1 cellular context compared by ENCODE assay signal in the genomic region with DNA sequence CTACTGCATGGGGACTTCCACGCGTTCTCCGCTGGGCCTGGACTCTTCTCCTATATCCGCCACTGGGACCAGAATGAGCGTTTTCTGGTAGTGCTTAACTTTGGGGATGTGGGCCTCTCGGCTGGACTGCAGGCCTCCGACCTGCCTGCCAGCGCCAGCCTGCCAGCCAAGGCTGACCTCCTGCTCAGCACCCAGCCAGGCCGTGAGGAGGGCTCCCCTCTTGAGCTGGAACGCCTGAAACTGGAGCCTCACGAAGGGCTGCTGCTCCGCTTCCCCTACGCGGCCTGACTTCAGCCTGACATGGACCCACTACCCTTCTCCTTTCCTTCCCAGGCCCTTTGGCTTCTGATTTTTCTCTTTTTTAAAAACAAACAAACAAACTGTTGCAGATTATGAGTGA.
TF ChIP-seq lines count a peak whose summit lies in the region.

No MANE protein-coding gene starts in this region.

TF ChIP-seq in A549, 52 proteins besides CTCF, POLR2A, EP300 and RAD21 (continued from another document):
- TF ChIP-seq, protein P1, sequence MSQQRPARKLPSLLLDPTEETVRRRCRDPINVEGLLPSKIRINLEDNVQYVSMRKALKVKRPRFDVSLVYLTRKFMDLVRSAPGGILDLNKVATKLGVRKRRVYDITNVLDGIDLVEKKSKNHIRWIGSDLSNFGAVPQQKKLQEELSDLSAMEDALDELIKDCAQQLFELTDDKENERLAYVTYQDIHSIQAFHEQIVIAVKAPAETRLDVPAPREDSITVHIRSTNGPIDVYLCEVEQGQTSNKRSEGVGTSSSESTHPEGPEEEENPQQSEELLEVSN (IDR thresholded peaks at IDR 0.05; ENCODE audit: borderline replicate concordance, low read depth), result no peak
- no peak for TF ChIP-seq FOSB (CRISPR knock-in tag; IDR thresholded peaks at IDR 0.05)
- no peak for TF ChIP-seq HDAC2 (IDR thresholded peaks at IDR 0.05)
- TF ChIP-seq NPAS2 (CRISPR knock-in tag; IDR thresholded peaks at IDR 0.05; ENCODE audit: borderline replicate concordance), result no peak
- no peak for TF ChIP-seq ZC3H11A (IDR thresholded peaks at IDR 0.05)
- TF ChIP-seq JUN (IDR thresholded peaks at IDR 0.05), result no peak
- TF ChIP-seq MAZ (IDR thresholded peaks at IDR 0.05; ENCODE audit: borderline replicate concordance, low read depth, low read length), result no peak
- TF ChIP-seq ESRRA (IDR thresholded peaks at IDR 0.05; ENCODE audit: borderline replicate concordance, low read length), result no peak
- TF ChIP-seq BHLHE40 (IDR thresholded peaks at IDR 0.05; ENCODE audit: low read depth, low read length), result no peak
- no peak for TF ChIP-seq TP53 (CRISPR knock-in tag; IDR thresholded peaks at IDR 0.05)
- TF ChIP-seq RARB (CRISPR knock-in tag; IDR thresholded peaks at IDR 0.05), result no peak
